ENCODE assay signal across 14 cellular contexts in the genomic region with DNA sequence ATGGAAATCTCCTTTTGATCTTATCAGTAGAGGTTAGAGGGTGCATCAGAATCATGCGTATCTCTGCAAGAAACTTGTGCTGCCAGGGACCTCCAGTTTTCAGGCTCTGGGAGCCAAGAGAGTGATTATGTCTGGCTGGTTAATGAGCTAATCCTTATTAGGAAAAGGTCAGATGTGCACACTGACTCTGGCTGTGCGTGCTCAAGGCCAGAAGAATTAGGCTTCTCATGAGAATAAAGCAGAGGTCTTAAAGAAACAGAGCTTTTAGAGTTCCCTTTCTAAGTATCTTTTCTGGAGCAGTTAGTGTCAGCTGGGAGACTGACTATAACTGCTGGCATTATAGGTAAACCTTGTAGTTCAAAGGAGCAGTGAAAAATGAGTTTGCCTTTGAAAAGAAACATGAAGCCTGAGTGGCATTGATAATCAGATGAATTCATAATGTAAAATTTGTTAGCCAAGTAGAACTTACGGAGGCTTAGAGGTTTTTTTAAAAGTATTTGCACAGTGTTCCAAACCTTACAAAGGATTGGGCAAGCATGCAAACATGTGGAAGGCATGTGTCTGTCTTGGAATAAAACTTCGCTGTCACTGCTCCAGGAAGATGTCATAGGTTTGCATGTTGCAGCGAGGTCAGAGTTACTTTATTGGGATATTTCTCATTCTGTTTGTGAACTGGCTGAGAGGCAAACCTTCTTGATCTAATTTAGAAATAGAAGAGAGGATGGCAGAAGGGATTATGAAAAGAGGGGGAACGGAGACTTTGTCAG.
DNase-seq lines count a peak whose midpoint lies in the region; ATAC-seq and TF ChIP-seq lines count a peak whose summit lies in the region.
"Had no signal": no experiment of that assay in that cellular context is flagged by ENCODE, and none has a peak within 500 bp of the region (broad histone marks: within the 10 kb centered on the region; RNA-seq: fewer than 3 reads in every experiment).

No MANE protein-coding gene starts in this region.

- TF ChIP-seq CTCF in type B pancreatic cell (conservative IDR thresholded peaks at IDR 0.05) (no peak), natural killer cell (IDR thresholded peaks at IDR 0.05) (no peak)

- peaks cover 65% of the 10 kb centered on the region for H3K4me1 Mint-ChIP-seq in type B pancreatic cell (ENCODE audit: unreplicated experiment)
- H3K4me1 Mint-ChIP-seq in natural killer cell = no peaks in the 10 kb centered on the region
- H3K4me1 Mint-ChIP-seq: activated naive CD8-positive, alpha-beta T cell treated with anti-CD3 and anti-CD28 coated beads for 36 hours had no signal

- no peak for ATAC-seq in GM21825 (IDR thresholded peaks at IDR 0.05; ENCODE audit: unreplicated experiment)
- no peak for ATAC-seq in stimulated activated naive CD8-positive, alpha-beta T cell treated with anti-CD3 and anti-CD28 coated beads, Interleukin-15, Interleukin-2, amounts not matched to agents 100 U/mL and 50 U/mL, for 24 hours
- no peak for ATAC-seq in natural killer cell
- ATAC-seq: Panc1 had no signal

- H3K27me3 Mint-ChIP-seq in type B pancreatic cell (no peaks in the 10 kb centered on the region), natural killer cell (ENCODE audit: low read depth in 2 of 2) (peaks cover 0 to 3% of the 10 kb centered on the region in 2 donors)
- H3K27me3 Mint-ChIP-seq: activated naive CD8-positive, alpha-beta T cell treated with anti-CD3 and anti-CD28 coated beads for 36 hours; CD4-positive, alpha-beta T cell had no signal

- intact Hi-C loops in natural killer cell (cut with micrococcal nuclease) = no loop called here

- H3K4me3 Mint-ChIP-seq in type B pancreatic cell = peak overlapping the region; percentile 30
- H3K4me3 Mint-ChIP-seq in natural killer cell = no peak overlapping the region
- H3K4me3 Mint-ChIP-seq: activated naive CD8-positive, alpha-beta T cell treated with anti-CD3 and anti-CD28 coated beads for 36 hours; CD4-positive, alpha-beta T cell had no signal

- DNase-seq in NCI-H69 (lab: John Stamatoyannopoulos, UW) (peak; percentile 44), fibroblast of gingiva (ENCODE audit: low read depth) (peak; percentile 88), myocyte (ENCODE audit: low read depth) (peak; percentile 24), type B pancreatic cell (ENCODE audit: extremely low spot score, unreplicated experiment) (no peak), natural killer cell (no peak)
- no peak for DNase-seq in stimulated activated naive CD8-positive, alpha-beta T cell treated with anti-CD3 and anti-CD28 coated beads, Interleukin-15, Interleukin-2, amounts not matched to agents 100 U/mL and 50 U/mL, for 24 hours
- DNase-seq: activated CD4-positive, alpha-beta T cell treated with anti-CD3 and anti-CD28 coated beads, Interleukin-2, amount 50 U/mL, for 1 hour; activated naive CD8-positive, alpha-beta T cell treated with anti-CD3 and anti-CD28 coated beads for 36 hours; CD4-positive, alpha-beta T cell; H7; kidney glomerular epithelial cell; MM.1S had no signal

- H3K9me3 Mint-ChIP-seq in type B pancreatic cell (peaks cover 4% of the 10 kb centered on the region), natural killer cell (peaks cover 0 to 6% of the 10 kb centered on the region in 2 donors)
- H3K9me3 Mint-ChIP-seq: CD4-positive, alpha-beta T cell had no signal

- H3K27ac Mint-ChIP-seq in type B pancreatic cell = peak overlapping the region; percentile 67
- H3K27ac Mint-ChIP-seq in natural killer cell = no peak overlapping the region
- H3K27ac Mint-ChIP-seq: activated naive CD8-positive, alpha-beta T cell treated with anti-CD3 and anti-CD28 coated beads for 36 hours; CD4-positive, alpha-beta T cell had no signal

- peaks cover 23% of the 10 kb centered on the region for H3K36me3 Mint-ChIP-seq in type B pancreatic cell
- no peaks in the 10 kb centered on the region for H3K36me3 Mint-ChIP-seq in natural killer cell
- H3K36me3 Mint-ChIP-seq: activated naive CD8-positive, alpha-beta T cell treated with anti-CD3 and anti-CD28 coated beads for 36 hours had no signal

Comparison
In these comparisons a context has a peak if more than half of its experiments do, and no peak if none do; other contexts are left out.
1. DNase-seq: peak in NCI-H69 (single experiment), fibroblast of gingiva (single experiment) and myocyte (single experiment); none in type B pancreatic cell (single experiment), stimulated activated naive CD8-positive, alpha-beta T cell treated with anti-CD3 and anti-CD28 coated beads, Interleukin-15, Interleukin-2, amounts not matched to agents 100 U/mL and 50 U/mL, for 24 hours (single experiment) and natural killer cell (single experiment).